In genomic region chr12:69578283-69578682, GRCh38 we compare ENCODE assay signal across 30 cellular contexts. TPM values are rescaled to one million over a fixed set of nuclear protein-coding genes. Genes with fewer than 3 reads are reported as not detected.
"Had no signal": no experiment of that assay in that cellular context is flagged by ENCODE, and none has a peak within 500 bp of the region (broad histone marks: within the 10 kb centered on the region; RNA-seq: fewer than 3 reads in every experiment).

No MANE protein-coding gene starts in this region.

- H3K4me1 Mint-ChIP-seq: activated T-helper 17 cell treated with anti-CD3 and anti-CD28 coated beads, Interleukin-2, amount 50 U/mL, for 72 hours; natural killer cell had no signal

- ATAC-seq: activated CD4-positive, alpha-beta T cell treated with anti-CD3 and anti-CD28 coated beads for 36 hours; activated naive CD4-positive, alpha-beta T cell treated with anti-CD3 and anti-CD28 coated beads, Interleukin-2, amount 50 U/mL, for 72 hours; activated T-helper 17 cell treated with anti-CD3 and anti-CD28 coated beads, Interleukin-2, amount 50 U/mL, for 72 hours; foreskin keratinocyte; natural killer cell; stimulated activated memory B cell treated with anti-CD40 and anti-IgM and Interleukin-4, amounts not matched to agents 10 μg/mL and 1 μg/mL and 100 μg/mL, for 72 hours had no signal

- H3K27me3 Mint-ChIP-seq: activated B cell treated with CpG ODN at 0.5 μM for 24 hours; activated CD4-positive, alpha-beta T cell treated with anti-CD3 and anti-CD28 coated beads for 36 hours; activated T-cell treated with anti-CD3 and anti-CD28 coated beads, Interleukin-2, amount 50 U/mL, for 24 hours; activated T-helper 17 cell treated with anti-CD3 and anti-CD28 coated beads, Interleukin-2, amount 50 U/mL, for 72 hours; dendritic cell treated with granulocyte-macrophage colony-stimulating factor and Interleukin-4, amounts not matched to agents 40 ng/mL and 50 ng/mL, for 4 days; progenitor cell of endocrine pancreas; stimulated activated memory B cell treated with anti-CD40 and anti-IgM and Interleukin-4, amounts not matched to agents 10 μg/mL and 1 μg/mL and 100 μg/mL, for 72 hours had no signal

- DNase-seq: activated B cell treated with CpG ODN at 0.5 μM for 24 hours; activated CD4-positive, alpha-beta T cell treated with anti-CD3 and anti-CD28 coated beads for 36 hours; activated CD4-positive, alpha-beta T cell treated with anti-CD3 and anti-CD28 coated beads, Interleukin-2, amount 50 U/mL, for 4 hours; activated CD8-positive, alpha-beta memory T cell treated with anti-CD3 and anti-CD28 coated beads for 24 hours; activated CD8-positive, alpha-beta memory T cell treated with anti-CD3 and anti-CD28 coated beads, Interleukin-2, amount 50 U/mL, for 4 hours; activated T-cell treated with anti-CD3 and anti-CD28 coated beads, Interleukin-2, amount 50 U/mL, for 24 hours; aorta; brain microvascular endothelial cell; caudate nucleus; effector CD8-positive, alpha-beta T cell; foreskin keratinocyte; kidney glomerular epithelial cell; left ventricle myocardium inferior; natural killer cell; retina; sigmoid colon; stimulated activated CD4-positive, alpha-beta T cell treated with anti-CD3 and anti-CD28 coated beads, Interleukin-15, amount 100 ng/mL, for 24 hours; stomach had no signal

- H3K9me3 Mint-ChIP-seq: activated B cell treated with CpG ODN at 0.5 μM for 24 hours; activated naive CD4-positive, alpha-beta T cell treated with anti-CD3 and anti-CD28 coated beads, Interleukin-2, amount 50 U/mL, for 72 hours; activated T-cell treated with anti-CD3 and anti-CD28 coated beads, Interleukin-2, amount 50 U/mL, for 24 hours; activated T-helper 17 cell treated with anti-CD3 and anti-CD28 coated beads, Interleukin-2, amount 50 U/mL, for 72 hours; dendritic cell treated with granulocyte-macrophage colony-stimulating factor and Interleukin-4, amounts not matched to agents 40 ng/mL and 50 ng/mL, for 4 days; natural killer cell; stimulated activated memory B cell treated with anti-CD40 and anti-IgM and Interleukin-4, amounts not matched to agents 10 μg/mL and 1 μg/mL and 100 μg/mL, for 72 hours had no signal

- H3K27ac Mint-ChIP-seq: activated B cell treated with CpG ODN at 0.5 μM for 24 hours; activated CD4-positive, alpha-beta T cell treated with anti-CD3 and anti-CD28 coated beads for 36 hours; activated naive CD4-positive, alpha-beta T cell treated with anti-CD3 and anti-CD28 coated beads, Interleukin-2, amount 50 U/mL, for 72 hours; activated T-cell treated with anti-CD3 and anti-CD28 coated beads, Interleukin-2, amount 50 U/mL, for 24 hours; activated T-helper 17 cell treated with anti-CD3 and anti-CD28 coated beads, Interleukin-2, amount 50 U/mL, for 72 hours; dendritic cell treated with granulocyte-macrophage colony-stimulating factor and Interleukin-4, amounts not matched to agents 40 ng/mL and 50 ng/mL, for 4 days; natural killer cell; progenitor cell of endocrine pancreas; stimulated activated memory B cell treated with anti-CD40 and anti-IgM and Interleukin-4, amounts not matched to agents 10 μg/mL and 1 μg/mL and 100 μg/mL, for 72 hours had no signal

- H3K9me3 ChIP-seq: left ventricle myocardium inferior, sigmoid colon, stomach, suprapubic skin, tibial nerve had no signal

- H3K4me3 Mint-ChIP-seq: activated B cell treated with CpG ODN at 0.5 μM for 24 hours; activated CD4-positive, alpha-beta T cell treated with anti-CD3 and anti-CD28 coated beads for 36 hours; activated T-cell treated with anti-CD3 and anti-CD28 coated beads, Interleukin-2, amount 50 U/mL, for 24 hours; activated T-helper 17 cell treated with anti-CD3 and anti-CD28 coated beads, Interleukin-2, amount 50 U/mL, for 72 hours; dendritic cell treated with granulocyte-macrophage colony-stimulating factor and Interleukin-4, amounts not matched to agents 40 ng/mL and 50 ng/mL, for 4 days; natural killer cell; stimulated activated memory B cell treated with anti-CD40 and anti-IgM and Interleukin-4, amounts not matched to agents 10 μg/mL and 1 μg/mL and 100 μg/mL, for 72 hours had no signal

RNA-seq across cellular contexts. Expression of gene LRRC10, which starts 32.4 kb away (rescaled TPM):
- total RNA-seq: activated B cell treated with CpG ODN at 0.5 μM for 24 hours; activated CD4-positive, alpha-beta T cell treated with anti-CD3 and anti-CD28 coated beads for 36 hours; activated naive CD4-positive, alpha-beta T cell treated with anti-CD3 and anti-CD28 coated beads, Interleukin-2, amount 50 U/mL, for 72 hours; activated T-helper 17 cell treated with anti-CD3 and anti-CD28 coated beads, Interleukin-2, amount 50 U/mL, for 72 hours; aorta; foreskin keratinocyte; hepatocyte; lung microvascular endothelial cell; natural killer cell; osteoblast; progenitor cell of endocrine pancreas; sigmoid colon; smooth muscle cell; stomach; suprapubic skin; tibial nerve; urinary bladder had no signal
